In the genomic region with DNA sequence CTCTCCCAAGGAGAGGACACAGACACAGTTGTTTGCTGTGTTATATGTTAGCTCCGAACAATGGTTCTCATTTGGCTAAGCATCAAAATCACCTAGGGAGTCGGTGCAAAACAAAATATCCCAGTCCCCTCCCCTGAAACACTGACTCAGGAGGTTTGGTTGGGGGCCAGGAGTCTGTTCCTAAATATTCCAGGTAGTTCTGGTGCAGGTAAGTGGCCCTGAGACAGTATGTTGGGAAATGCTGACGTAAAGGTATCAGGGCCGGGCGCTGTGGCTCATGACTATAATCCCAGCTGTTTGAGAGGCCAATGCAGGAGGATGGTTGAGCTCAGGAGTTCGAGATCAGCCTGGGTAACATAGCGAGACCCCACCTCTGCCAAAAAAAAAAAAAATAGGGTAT, we compare ENCODE assay signal across 19 cellular contexts. TPM values are rescaled to one million over a fixed set of nuclear protein-coding genes. Genes with fewer than 3 reads are reported as not detected.
A peak's percentile ranks its signal among the peaks of the same experiment; 100 is the strongest.
DNase-seq lines count a peak whose midpoint lies in the region; TF ChIP-seq lines count a peak whose summit lies in the region.
"Had no signal": no experiment of that assay in that cellular context is flagged by ENCODE, and none has a peak within 500 bp of the region (broad histone marks: within the 10 kb centered on the region; RNA-seq: fewer than 3 reads in every experiment).

No MANE protein-coding gene starts in this region.

- no TSS peak for BruUV-seq in OCI-LY7 (replicated peaks; lab: Mats Ljungman, UMichigan)

- CTCF ChIA-PET in OCI-LY7 (lab: Charles Lee; ENCODE audit: unreplicated experiment) = no interaction called here

- H3K4me1 Mint-ChIP-seq in nephron = peaks cover 21% of the 10 kb centered on the region

- no peak overlapping the region for H3K27ac Mint-ChIP-seq in nephron

- H3K4me2 ChIP-seq in OCI-LY7 (ENCODE audit: low read length) = no peak overlapping the region
- H3K4me2 ChIP-seq: SK-N-SH had no signal

- H3K36me3 ChIP-seq in H7 (replicated peaks; ENCODE audit: control insufficient read depth, insufficient read depth, low read length) (peaks cover 2% of the 10 kb centered on the region; the same call in 1 of the 2 replicates), OCI-LY7 (ENCODE audit: insufficient read depth, low read length) (peaks cover 8% of the 10 kb centered on the region; the same call in 1 of the 2 replicates)

- H3K27ac ChIP-seq in 22Rv1 = peak overlapping the region; percentile 88; the same call in 1 of the 2 replicates
- H3K27ac ChIP-seq in OCI-LY7 (ENCODE audit: low read depth, low read length, poor library complexity, severe bottlenecking) = no peak overlapping the region
- H3K27ac ChIP-seq: GM23248, Peyer's patch had no signal

- H2AFZ ChIP-seq in OCI-LY7 (ENCODE audit: low read length) = no peak overlapping the region
- H2AFZ ChIP-seq: GM23248 had no signal

- H3K4me1 ChIP-seq in OCI-LY7 (ENCODE audit: insufficient read depth, low read length, poor library complexity, severe bottlenecking) = peaks cover 19% of the 10 kb centered on the region

- no peaks in the 10 kb centered on the region for H3K9me2 ChIP-seq in OCI-LY7 (ENCODE audit: insufficient read depth, low read length)
- H3K9me2 ChIP-seq: SK-N-SH had no signal

- intact Hi-C loops in OCI-LY7 (cut with micrococcal nuclease; ENCODE audit: unreplicated experiment) = no loop called here

- H3K9me3 Mint-ChIP-seq in nephron = no peaks in the 10 kb centered on the region

- no peak overlapping the region for H3K4me3 ChIP-seq in H7 (ENCODE audit: insufficient read depth, low read depth, low read length)
- no peak overlapping the region for H3K4me3 ChIP-seq in OCI-LY7 (ENCODE audit: low read depth, low read length, poor library complexity, severe bottlenecking)
- H3K4me3 ChIP-seq: GM23248, Peyer's patch had no signal

- H3K9me3 ChIP-seq in OCI-LY7 (ENCODE audit: low read length) = no peaks in the 10 kb centered on the region
- H3K9me3 ChIP-seq: Peyer's patch, SK-N-SH had no signal

- TF ChIP-seq CTCF in 22Rv1 (IDR thresholded peaks at IDR 0.05) (no peak), nephron (IDR thresholded peaks at IDR 0.05; ENCODE audit: unreplicated experiment in 3 of 3) (no peak), OCI-LY7 (conservative IDR thresholded peaks at IDR 0.05; ENCODE audit: low read length) (no peak)

- POLR2A ChIA-PET in OCI-LY7 (lab: Charles Lee) = interaction anchor here (0.6 to 1.6 kb wide), 2 partner anchors 296 to 681 kb away, joined by 4 to 5 read pairs; no protein-coding TSS in a partner anchor

- peaks cover 22% of the 10 kb centered on the region for H3K79me2 ChIP-seq in OCI-LY7 (ENCODE audit: insufficient read depth, low read depth, low read length)

- H3K4me3 Mint-ChIP-seq in nephron = peak overlapping the region in 2 of 3 experiments; percentile 34 to 71

- H3K36me3 Mint-ChIP-seq in nephron (ENCODE audit: low read depth) = no peaks in the 10 kb centered on the region

- H3K27me3 ChIP-seq in H7 (ENCODE audit: control insufficient read depth, insufficient read depth, low read length) = no peaks in the 10 kb centered on the region; the same call in 1 of the 2 replicates
- H3K27me3 ChIP-seq: Peyer's patch had no signal

- H3K27me3 Mint-ChIP-seq in nephron (ENCODE audit: low read depth) = no peaks in the 10 kb centered on the region

- 0 out of 2 replicates have a peak, but pooled peaks cover 9% of the 10 kb centered on the region for H4K20me1 ChIP-seq in OCI-LY7 (ENCODE audit: insufficient read depth, low read length)

- DNase-seq in H7 = peak; percentile 4
- peak; percentile 10 for DNase-seq in epidermal melanocyte (ENCODE audit: insufficient read length, low spot score)
- no peak for DNase-seq in Kasumi-1 (lab: John Stamatoyannopoulos, UW)
- no peak for DNase-seq in T1000 (lab: John Stamatoyannopoulos, UW)
- DNase-seq in NCI-H226 = no peak
- DNase-seq in OCI-LY7 (ENCODE audit: low spot score) = no peak
- DNase-seq: DMS 273 treated with DMSO at 0.1 percent for 48 hours, DND-41, GM23248, HCEC 1CT, NCI-H1105 treated with DMSO at 0.1 percent for 48 hours, NCI-H1694, NCI-H2081 treated with DMSO at 0.1 percent for 48 hours, Peyer's patch, SHP77 treated with DMSO at 0.1 percent for 48 hours, SK-N-SH had no signal

RNA-seq across cellular contexts. Expression of a gene that starts 2.3 kb away (rescaled TPM):
- total RNA-seq in H7 (2014; rRNA removed; shearing (Covaris generic)) = 21.1 and 24.3 TPM in 2 replicates
- 19.4 and 23.2 TPM in 2 replicates for total RNA-seq in OCI-LY7 (2014; rRNA removed; shearing (Covaris generic))
- total RNA-seq in OCI-LY7 (2022) = 44.5 and 48.1 TPM in 2 replicates

RNA-seq across cellular contexts. Expression of a gene that starts 13.0 kb away (rescaled TPM):
- total RNA-seq in H7 (2014; rRNA removed; shearing (Covaris generic)) = 1.6 and 4.0 TPM in 2 replicates
- total RNA-seq in OCI-LY7 (2014; rRNA removed; shearing (Covaris generic)) = 0.08 TPM in 1 of 2 replicates, not detected in the other
- total RNA-seq in OCI-LY7 (2022) = not detected in 2 replicates
- total RNA-seq: G401 had no signal

RNA-seq across cellular contexts. Expression of a gene that starts 13.3 kb away (rescaled TPM):
- total RNA-seq in H7 (2014; rRNA removed; shearing (Covaris generic)) = 1.7 TPM in 1 of 2 replicates, not detected in the other
- 0.13 TPM in 1 of 2 replicates, not detected in the other for total RNA-seq in OCI-LY7 (2014; rRNA removed; shearing (Covaris generic))
- 0.61 and 0.74 TPM in 2 replicates for total RNA-seq in OCI-LY7 (2022)
- total RNA-seq: G401, Peyer's patch had no signal

RNA-seq across cellular contexts. Expression of a gene that starts 18.8 kb away (rescaled TPM):
- 25.5 and 25.9 TPM in 2 replicates for total RNA-seq in H7 (2014; rRNA removed; shearing (Covaris generic))
- 4.9 and 21.6 TPM in 2 replicates for total RNA-seq in OCI-LY7 (2014; rRNA removed; shearing (Covaris generic))
- total RNA-seq in OCI-LY7 (2022) = 6.2 and 8.2 TPM in 2 replicates

RNA-seq across cellular contexts. Expression of a gene that starts 24.6 kb away (rescaled TPM):
- 5.0 and 10.7 TPM in 2 replicates for total RNA-seq in H7 (2014; rRNA removed; shearing (Covaris generic))
- total RNA-seq in OCI-LY7 (2014; rRNA removed; shearing (Covaris generic)) = 0.13 TPM in 1 of 2 replicates, not detected in the other
- 0.98 and 1.0 TPM in 2 replicates for total RNA-seq in OCI-LY7 (2022)

Comparison
In these comparisons a context has a peak if more than half of its experiments do, and no peak if none do; other contexts are left out.
1. DNase-seq: peak in H7 (single experiment) and epidermal melanocyte (single experiment); none in Kasumi-1 (0 of 2), T1000 (single experiment), NCI-H226 (single experiment) and OCI-LY7 (single experiment).